ENCODE assay signal across 11 cellular contexts in the genomic region with DNA sequence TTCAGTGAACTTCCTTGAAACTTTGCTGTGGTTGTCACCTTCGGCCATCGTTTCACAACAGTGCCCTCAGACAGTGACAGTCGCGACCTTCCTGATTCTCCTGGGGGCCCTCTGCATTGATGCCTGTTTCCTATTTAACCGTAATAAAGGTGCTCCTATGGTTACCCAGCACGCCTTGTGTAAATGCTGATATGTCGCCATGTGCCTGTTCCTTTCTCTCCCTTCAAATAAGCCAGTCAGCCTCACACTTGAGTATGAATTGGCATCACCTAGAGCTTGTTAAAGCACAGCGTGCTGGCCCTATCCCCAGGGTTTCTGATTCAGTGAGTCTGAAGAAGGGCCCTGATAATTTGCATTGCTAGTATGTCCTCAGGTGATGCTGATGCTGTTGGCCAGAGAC.
DNase-seq lines count a peak whose midpoint lies in the region; ATAC-seq and TF ChIP-seq lines count a peak whose summit lies in the region.
"Had no signal": no experiment of that assay in that cellular context is flagged by ENCODE, and none has a peak within 500 bp of the region (broad histone marks: within the 10 kb centered on the region; RNA-seq: fewer than 3 reads in every experiment).

No MANE protein-coding gene starts in this region.

- ATAC-seq in activated T-helper 17 cell treated with anti-CD3 and anti-CD28 coated beads, Interleukin-2, amount 50 U/mL, for 72 hours (replicated peaks), result no peak
- ATAC-seq in esophagus mucosa, result no peak

- H3K36me3 Mint-ChIP-seq in activated T-helper 17 cell treated with anti-CD3 and anti-CD28 coated beads, Interleukin-2, amount 50 U/mL, for 72 hours (ENCODE audit: low read depth), result peaks cover 100% of the 10 kb centered on the region
- H3K36me3 Mint-ChIP-seq in neural progenitor cell (no peaks in the 10 kb centered on the region), mesothelial cell of epicardium (no peaks in the 10 kb centered on the region)

- no peak overlapping the region for H3K4me3 Mint-ChIP-seq in activated T-helper 17 cell treated with anti-CD3 and anti-CD28 coated beads, Interleukin-2, amount 50 U/mL, for 72 hours
- H3K4me3 Mint-ChIP-seq in neural progenitor cell (no peak overlapping the region), mesothelial cell of epicardium (no peak overlapping the region)

- POLR2A ChIA-PET in HEK293T (lab: Yijun Ruan, JAX), result no interaction called here

- H3K4me2 ChIP-seq in neural progenitor cell, result no peak overlapping the region

- no peak for TF ChIP-seq POLR2A in NB4 (IDR thresholded peaks at IDR 0.05; ENCODE audit: extremely low read depth, insufficient read length)

- H3K4me1 Mint-ChIP-seq in activated T-helper 17 cell treated with anti-CD3 and anti-CD28 coated beads, Interleukin-2, amount 50 U/mL, for 72 hours, result peaks cover 15% of the 10 kb centered on the region
- H3K4me1 Mint-ChIP-seq in neural progenitor cell (peaks cover 46% of the 10 kb centered on the region), mesothelial cell of epicardium (peaks cover 20% of the 10 kb centered on the region)

- CTCF ChIA-PET in HEK293T (lab: Yijun Ruan, JAX), result interaction anchor here (1.0 kb wide), 1 partner anchor 22 kb away, joined by 3 read pairs; no protein-coding TSS in a partner anchor

- H3K9ac ChIP-seq in neural progenitor cell, result no peak overlapping the region

- peak overlapping the region; percentile 76 for H3K27ac Mint-ChIP-seq in activated T-helper 17 cell treated with anti-CD3 and anti-CD28 coated beads, Interleukin-2, amount 50 U/mL, for 72 hours
- peak overlapping the region; percentile 68 for H3K27ac Mint-ChIP-seq in neural progenitor cell
- no peak overlapping the region for H3K27ac Mint-ChIP-seq in mesothelial cell of epicardium

- no peak overlapping the region for H2AFZ ChIP-seq in neural progenitor cell (replicated peaks)

- H3K9me3 ChIP-seq in neural progenitor cell (ENCODE audit: low read depth), result no peaks in the 10 kb centered on the region
- H3K9me3 ChIP-seq: pancreas had no signal

- no peak overlapping the region for H3K27ac ChIP-seq in neural progenitor cell

- peaks cover 7% of the 10 kb centered on the region for H3K4me1 ChIP-seq in neural progenitor cell

- no peaks in the 10 kb centered on the region for H3F3A ChIP-seq in neural progenitor cell (ENCODE audit: low read depth)

- no peaks in the 10 kb centered on the region for H3K79me2 ChIP-seq in neural progenitor cell (ENCODE audit: low read depth)

- peak; percentile 22 for DNase-seq in GDM1 (lab: John Stamatoyannopoulos, UW)
- peak; percentile 74 for DNase-seq in NB4 (ENCODE audit: low read depth)
- DNase-seq in neural progenitor cell (ENCODE audit: low spot score), result peak; percentile 20
- no peak for DNase-seq in HEK293T (ENCODE audit: extremely low spot score)
- no peak for DNase-seq in stimulated activated CD4-positive, alpha-beta T cell treated with anti-CD3 and anti-CD28 coated beads, Interleukin-4, amount 100 ng/mL, for 4 hours
- DNase-seq in mesothelial cell of epicardium (ENCODE audit: low spot score in 2 of 2, unreplicated experiment in 2 of 2), result no peak
- DNase-seq: cortex of kidney, NCI-H1048, pancreas had no signal

- no peaks in the 10 kb centered on the region for H3K9me3 Mint-ChIP-seq in activated T-helper 17 cell treated with anti-CD3 and anti-CD28 coated beads, Interleukin-2, amount 50 U/mL, for 72 hours
- H3K9me3 Mint-ChIP-seq in neural progenitor cell, result no peaks in the 10 kb centered on the region
- H3K9me3 Mint-ChIP-seq in mesothelial cell of epicardium, result no peaks in the 10 kb centered on the region

- no peaks in the 10 kb centered on the region for H4K20me1 ChIP-seq in neural progenitor cell (ENCODE audit: low read depth)

- H3K4me3 ChIP-seq in NB4 (ENCODE audit: low read depth, low read length) (no peak overlapping the region), neural progenitor cell (no peak overlapping the region)
- H3K4me3 ChIP-seq: pancreas had no signal

- H3K36me3 ChIP-seq in neural progenitor cell, result no peaks in the 10 kb centered on the region
- H3K36me3 ChIP-seq: pancreas had no signal

- H3K27me3 Mint-ChIP-seq in activated T-helper 17 cell treated with anti-CD3 and anti-CD28 coated beads, Interleukin-2, amount 50 U/mL, for 72 hours, result no peaks in the 10 kb centered on the region
- peaks cover 18% of the 10 kb centered on the region for H3K27me3 Mint-ChIP-seq in neural progenitor cell (ENCODE audit: insufficient read depth, low read depth)
- peaks cover 4% of the 10 kb centered on the region for H3K27me3 Mint-ChIP-seq in mesothelial cell of epicardium (ENCODE audit: low read depth)

- TF ChIP-seq CTCF in NB4 (IDR thresholded peaks at IDR 0.05; ENCODE audit: low read depth, low read length) (no peak), neural progenitor cell (IDR thresholded peaks at IDR 0.05) (no peak), mesothelial cell of epicardium (IDR thresholded peaks at IDR 0.05; ENCODE audit: unreplicated experiment) (no peak)

- H3K27me3 ChIP-seq in neural progenitor cell, result no peaks in the 10 kb centered on the region
- H3K27me3 ChIP-seq: pancreas had no signal

TF ChIP-seq in HEK293T, 16 proteins besides CTCF, POLR2A, EP300 and RAD21:
- no peak for TF ChIP-seq FOXK2 (IDR thresholded peaks at IDR 0.05)
- no peak for TF ChIP-seq LEF1 (IDR thresholded peaks at IDR 0.05; ENCODE audit: borderline replicate concordance)
- TF ChIP-seq TARDBP (IDR thresholded peaks at IDR 0.05), result no peak
- TF ChIP-seq, protein P1, sequence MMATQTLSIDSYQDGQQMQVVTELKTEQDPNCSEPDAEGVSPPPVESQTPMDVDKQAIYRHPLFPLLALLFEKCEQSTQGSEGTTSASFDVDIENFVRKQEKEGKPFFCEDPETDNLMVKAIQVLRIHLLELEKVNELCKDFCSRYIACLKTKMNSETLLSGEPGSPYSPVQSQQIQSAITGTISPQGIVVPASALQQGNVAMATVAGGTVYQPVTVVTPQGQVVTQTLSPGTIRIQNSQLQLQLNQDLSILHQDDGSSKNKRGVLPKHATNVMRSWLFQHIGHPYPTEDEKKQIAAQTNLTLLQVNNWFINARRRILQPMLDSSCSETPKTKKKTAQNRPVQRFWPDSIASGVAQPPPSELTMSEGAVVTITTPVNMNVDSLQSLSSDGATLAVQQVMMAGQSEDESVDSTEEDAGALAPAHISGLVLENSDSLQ (IDR thresholded peaks at IDR 0.05), result no peak
- no peak for TF ChIP-seq ARNT (IDR thresholded peaks at IDR 0.05)
- no peak for TF ChIP-seq SUZ12 (IDR thresholded peaks at IDR 0.05)
- TF ChIP-seq FOXA1 (IDR thresholded peaks at IDR 0.05), result no peak
TF ChIP-seq in HEK293T: peak in this region for 0.

Comparison
In these comparisons a context has a peak if more than half of its experiments do, and no peak if none do; other contexts are left out.
1. DNase-seq: peak in GDM1 (single experiment), NB4 (single experiment) and neural progenitor cell (single experiment); none in HEK293T (single experiment), stimulated activated CD4-positive, alpha-beta T cell treated with anti-CD3 and anti-CD28 coated beads, Interleukin-4, amount 100 ng/mL, for 4 hours (0 of 2) and mesothelial cell of epicardium (0 of 2).